In genomic region chr9:85741112-85741874, GRCh38 we compare ENCODE assay signal across 8 cellular contexts. TPM values are rescaled to one million over a fixed set of nuclear protein-coding genes. Genes with fewer than 3 reads are reported as not detected.
A peak's percentile ranks its signal among the peaks of the same experiment; 100 is the strongest.
DNase-seq lines count a peak whose midpoint lies in the region; ATAC-seq and TF ChIP-seq lines count a peak whose summit lies in the region.

No MANE protein-coding gene starts in this region.

- peak overlapping the region; percentile 85 to 86 for H3K27ac ChIP-seq in mucosa of rectum (ENCODE audit: low read depth in 2 of 2, low read length in 2 of 2)

- peaks cover 4% of the 10 kb centered on the region for H3K27me3 Mint-ChIP-seq in activated CD4-positive, alpha-beta memory T cell treated with anti-CD3 and anti-CD28 coated beads, Interleukin-2, amount 10 ng/mL, durations not matched to agents 7 days and 5 days

- H3K36me3 ChIP-seq in endocrine pancreas (ENCODE audit: control insufficient read depth, insufficient read depth, low read length) (no peaks in the 10 kb centered on the region), mucosa of rectum (ENCODE audit: control insufficient read depth in 2 of 2, insufficient read depth in 2 of 2, low read length in 2 of 2) (no peaks in the 10 kb centered on the region)

- peak; percentile 2 for TF ChIP-seq CTCF in GM13976 (IDR thresholded peaks at IDR 0.05; ENCODE audit: borderline replicate concordance, control extremely low read depth, extremely low read depth, insufficient read depth, missing control alignments)

- H3K4me1 ChIP-seq in endocrine pancreas (ENCODE audit: control insufficient read depth, insufficient read depth, low read length), result peaks cover 15% of the 10 kb centered on the region
- H3K4me1 ChIP-seq in mucosa of rectum (ENCODE audit: control insufficient read depth in 2 of 2, insufficient read depth in 2 of 2, low read length in 2 of 2), result peaks cover 4 to 11% of the 10 kb centered on the region in 2 donors

- peak; percentile 51 for ATAC-seq in stimulated activated effector memory CD8-positive, alpha-beta T cell treated with anti-CD3 and anti-CD28 coated beads, Interleukin-12 subunit alpha, Interleukin-12 subunit beta, amount 100 ng/mL, for 72 hours

- H3K9me3 ChIP-seq in endocrine pancreas (ENCODE audit: control insufficient read depth, low read length) (no peaks in the 10 kb centered on the region), mucosa of rectum (ENCODE audit: control insufficient read depth in 2 of 2, low read length in 2 of 2) (no peaks in the 10 kb centered on the region)

- CTCF ChIA-PET in HEK293T (lab: Yijun Ruan, JAX), result interaction anchor here (0.6 kb wide), 1 partner anchor 36 kb away, joined by 3 read pairs; no protein-coding TSS in a partner anchor
- CTCF ChIA-PET in activated CD4-positive, alpha-beta memory T cell treated with anti-CD3 and anti-CD28 coated beads, Interleukin-2, amount 10 ng/mL, durations not matched to agents 7 days and 5 days (lab: Charles Lee), result interaction anchor here (1.0 to 2.5 kb wide), 5 partner anchors 41 to 131 kb away, joined by 3 to 15 read pairs (median 6); no protein-coding TSS in a partner anchor

- in situ Hi-C loops in GM13976 (cut with MboI; ENCODE audit: low sequenced_read_pairs, unreplicated experiment), result no loop called here

- no peaks in the 10 kb centered on the region for H3K9me3 Mint-ChIP-seq in activated CD4-positive, alpha-beta memory T cell treated with anti-CD3 and anti-CD28 coated beads, Interleukin-2, amount 10 ng/mL, durations not matched to agents 7 days and 5 days
- no peaks in the 10 kb centered on the region for H3K9me3 Mint-ChIP-seq in stimulated activated effector memory CD8-positive, alpha-beta T cell treated with anti-CD3 and anti-CD28 coated beads, Interleukin-12 subunit alpha, Interleukin-12 subunit beta, amount 100 ng/mL, for 72 hours

- H3K4me3 Mint-ChIP-seq in activated CD4-positive, alpha-beta memory T cell treated with anti-CD3 and anti-CD28 coated beads, Interleukin-2, amount 10 ng/mL, durations not matched to agents 7 days and 5 days, result peak overlapping the region; percentile 80
- peak overlapping the region; percentile 78 for H3K4me3 Mint-ChIP-seq in stimulated activated effector memory CD8-positive, alpha-beta T cell treated with anti-CD3 and anti-CD28 coated beads, Interleukin-12 subunit alpha, Interleukin-12 subunit beta, amount 100 ng/mL, for 72 hours

- peak overlapping the region; percentile 62 for H3K9ac ChIP-seq in endocrine pancreas (ENCODE audit: control insufficient read depth, insufficient read depth, low read length)
- H3K9ac ChIP-seq in mucosa of rectum (ENCODE audit: low read depth in 1 of 2, low read length in 2 of 2), result peak overlapping the region; percentile 66 to 93

- POLR2A ChIA-PET in HEK293T (lab: Yijun Ruan, JAX), result interaction anchor here (0.6 kb wide), 1 partner anchor 14 kb away, joined by 3 read pairs; no protein-coding TSS in a partner anchor
- POLR2A ChIA-PET in activated CD4-positive, alpha-beta memory T cell treated with anti-CD3 and anti-CD28 coated beads, Interleukin-2, amount 10 ng/mL, durations not matched to agents 7 days and 5 days (lab: Charles Lee), result interaction anchor here (0.7 to 2.1 kb wide), 7 partner anchors 18 to 1762 kb away, joined by 3 to 9 read pairs (median 5); partner anchors contain the start of genes HNRNPK, ISCA1 and NAA35

- H3K27ac Mint-ChIP-seq in activated CD4-positive, alpha-beta memory T cell treated with anti-CD3 and anti-CD28 coated beads, Interleukin-2, amount 10 ng/mL, durations not matched to agents 7 days and 5 days, result peak overlapping the region; percentile 87
- H3K27ac Mint-ChIP-seq in stimulated activated effector memory CD8-positive, alpha-beta T cell treated with anti-CD3 and anti-CD28 coated beads, Interleukin-12 subunit alpha, Interleukin-12 subunit beta, amount 100 ng/mL, for 72 hours, result peak overlapping the region; percentile 96

- H3K36me3 Mint-ChIP-seq in activated CD4-positive, alpha-beta memory T cell treated with anti-CD3 and anti-CD28 coated beads, Interleukin-2, amount 10 ng/mL, durations not matched to agents 7 days and 5 days (ENCODE audit: low read depth), result no peaks in the 10 kb centered on the region
- H3K36me3 Mint-ChIP-seq in stimulated activated effector memory CD8-positive, alpha-beta T cell treated with anti-CD3 and anti-CD28 coated beads, Interleukin-12 subunit alpha, Interleukin-12 subunit beta, amount 100 ng/mL, for 72 hours, result peaks cover 7% of the 10 kb centered on the region

- H3K4me3 ChIP-seq in endocrine pancreas (ENCODE audit: control insufficient read depth, insufficient read depth, low read length), result peak overlapping the region; percentile 94
- peak overlapping the region; percentile 88 to 90 for H3K4me3 ChIP-seq in mucosa of rectum (ENCODE audit: low read length in 2 of 2)

- peaks cover 49% of the 10 kb centered on the region for H3K4me1 Mint-ChIP-seq in activated CD4-positive, alpha-beta memory T cell treated with anti-CD3 and anti-CD28 coated beads, Interleukin-2, amount 10 ng/mL, durations not matched to agents 7 days and 5 days
- H3K4me1 Mint-ChIP-seq in stimulated activated effector memory CD8-positive, alpha-beta T cell treated with anti-CD3 and anti-CD28 coated beads, Interleukin-12 subunit alpha, Interleukin-12 subunit beta, amount 100 ng/mL, for 72 hours, result peaks cover 9% of the 10 kb centered on the region

- no peaks in the 10 kb centered on the region for H3K27me3 ChIP-seq in endocrine pancreas (ENCODE audit: control insufficient read depth, insufficient read depth, low read length)
- H3K27me3 ChIP-seq in mucosa of rectum (ENCODE audit: control insufficient read depth in 2 of 2, insufficient read depth in 2 of 2, low read length in 2 of 2), result no peaks in the 10 kb centered on the region

- DNase-seq in GM13976 (ENCODE audit: low spot score) (peak; percentile 65), HEK293T (ENCODE audit: extremely low spot score) (peak; percentile 42), NCI-H1092 (lab: John Stamatoyannopoulos, UW) (peak; percentile 39), HCEC 1CT (no peak)
- peak; percentile 63 for DNase-seq in activated CD4-positive, alpha-beta memory T cell treated with anti-CD3 and anti-CD28 coated beads, Interleukin-2, amount 10 ng/mL, durations not matched to agents 7 days and 5 days
- DNase-seq in stimulated activated effector memory CD8-positive, alpha-beta T cell treated with anti-CD3 and anti-CD28 coated beads, Interleukin-12 subunit alpha, Interleukin-12 subunit beta, amount 100 ng/mL, for 72 hours (ENCODE audit: low spot score in 2 of 2), result peak; percentile 36 to 86

TF ChIP-seq in HEK293T, 16 proteins besides CTCF, POLR2A, EP300 and RAD21:
- TF ChIP-seq L3MBTL2 (conservative IDR thresholded peaks at IDR 0.05) (peak; percentile 57), SUZ12 (IDR thresholded peaks at IDR 0.05) (no peak)

RNA-seq across cellular contexts. Expression of gene AGTPBP1, which starts 0.5 kb away (rescaled TPM):
- 10 to 100 TPM; 39.3 to 41.8 TPM for total RNA-seq in activated CD4-positive, alpha-beta memory T cell treated with anti-CD3 and anti-CD28 coated beads, Interleukin-2, amount 10 ng/mL, durations not matched to agents 7 days and 5 days
